ENCODE assay signal across 23 cellular contexts in genomic region chr21:45146801-45147200, GRCh38.
DNase-seq lines count a peak whose midpoint lies in the region; ATAC-seq and TF ChIP-seq lines count a peak whose summit lies in the region.
"Had no signal": no experiment of that assay in that cellular context is flagged by ENCODE, and none has a peak within 500 bp of the region (broad histone marks: within the 10 kb centered on the region; RNA-seq: fewer than 3 reads in every experiment).

No MANE protein-coding gene starts in this region.

- H3K23ac ChIP-seq in H9 (ENCODE audit: insufficient read length, low read depth, low read length) = no peak overlapping the region

- H3K14ac ChIP-seq in H9 (ENCODE audit: insufficient read depth, low read length) = no peak overlapping the region

- TF ChIP-seq EP300 in SK-N-SH (IDR thresholded peaks at IDR 0.05; ENCODE audit: borderline replicate concordance in 1 of 2, low read depth in 1 of 2, low read length in 1 of 2) = no peak

- H2BK5ac ChIP-seq in H9 (ENCODE audit: insufficient read length, low read length) = no peak overlapping the region

- H4K91ac ChIP-seq in H9 (ENCODE audit: insufficient read length, low read depth, low read length) = no peak overlapping the region

- no peaks in the 10 kb centered on the region for H3K4me1 ChIP-seq in H9 (ENCODE audit: insufficient read depth, low read length)
- peaks cover 0 to 48% of the 10 kb centered on the region in 2 experiments; a peak in 2 of 4 replicates for H3K4me1 ChIP-seq in SK-N-SH (ENCODE audit: control insufficient read depth in 1 of 2, insufficient read depth in 2 of 2, low read depth in 1 of 2, low read length in 1 of 2)
- H3K4me1 ChIP-seq: HAP-1 had no signal

- no peak for TF ChIP-seq CTCF in H9 (conservative IDR thresholded peaks at IDR 0.05)
- TF ChIP-seq CTCF in SK-N-SH (IDR thresholded peaks at IDR 0.05) = no peak

- H3K9ac ChIP-seq in H9 (ENCODE audit: extremely low read depth, insufficient read length, low read length) (no peak overlapping the region), SK-N-SH (no peak overlapping the region)
- H3K9ac ChIP-seq: GM23248 had no signal

- peaks cover 7% of the 10 kb centered on the region for H3K4me1 Mint-ChIP-seq in T-helper 1 cell treated with Interleukin-12 subunit alpha and Interleukin-12 subunit beta and Interleukin-4 antibody, amounts not matched to agents 30 μg/mL and 1 μg/mL, for 36 hours (ENCODE audit: low read depth)
- H3K4me1 Mint-ChIP-seq in H9 (peaks cover 3 to 6% of the 10 kb centered on the region in 2 experiments; a peak in 3 of 4 replicates), memory B cell (peaks cover 3% of the 10 kb centered on the region)

- no peak overlapping the region for H3K56ac ChIP-seq in H9 (ENCODE audit: insufficient read length, low read depth, low read length)

- WGBS in H9 (ENCODE audit: extremely low coverage, insufficient read length, low lambda C conversion rate) = no CpG with 5 or more reads among the region's 2 CpGs
- WGBS in SK-N-SH (ENCODE audit: low lambda C conversion rate) = 90% methylated on average over 2 of the region's 2 CpGs

- peaks cover 5% of the 10 kb centered on the region for H3K36me3 Mint-ChIP-seq in T-helper 1 cell treated with Interleukin-12 subunit alpha and Interleukin-12 subunit beta and Interleukin-4 antibody, amounts not matched to agents 30 μg/mL and 1 μg/mL, for 36 hours (ENCODE audit: low read depth)
- no peaks in the 10 kb centered on the region for H3K36me3 Mint-ChIP-seq in H9 (ENCODE audit: insufficient read depth in 1 of 3, low read depth in 3 of 3)
- H3K36me3 Mint-ChIP-seq in memory B cell = peaks cover 3% of the 10 kb centered on the region

- H3K27ac Mint-ChIP-seq in T-helper 1 cell treated with Interleukin-12 subunit alpha and Interleukin-12 subunit beta and Interleukin-4 antibody, amounts not matched to agents 30 μg/mL and 1 μg/mL, for 36 hours = peak overlapping the region; percentile 8
- H3K27ac Mint-ChIP-seq in H9 (peak overlapping the region in 2 of 3 experiments; percentile 60 to 66; a peak in 2 of 7 replicates), memory B cell (peak overlapping the region; percentile 33)

- CTCF ChIA-PET in SK-N-SH (lab: Yijun Ruan, JAX) = interaction anchor here (0.8 to 10.8 kb wide), 7 partner anchors 8 to 197 kb away, joined by 3 to 159 read pairs (median 4); no protein-coding TSS in a partner anchor

- POLR2A ChIA-PET in SK-N-SH (lab: Yijun Ruan, JAX) = no interaction called here

- no peak overlapping the region for H3K4me2 ChIP-seq in H9 (ENCODE audit: insufficient read depth, insufficient read length, low read length)
- H3K4me2 ChIP-seq in SK-N-SH = no peak overlapping the region

- no peak overlapping the region for H2BK15ac ChIP-seq in H9 (ENCODE audit: low read depth, low read length)

- H3K27ac ChIP-seq in H9 (ENCODE audit: insufficient read length, low read depth, low read length) (no peak overlapping the region), SK-N-SH (ENCODE audit: low read depth in 2 of 2, low read length in 1 of 2) (peak overlapping the region in 1 of 2 experiments; percentile 66; a peak in 2 of 4 replicates)
- H3K27ac ChIP-seq: GM23248 had no signal

- no peaks in the 10 kb centered on the region for H3K27me3 ChIP-seq in H9 (ENCODE audit: insufficient read depth, low read length)
- no peaks in the 10 kb centered on the region for H3K27me3 ChIP-seq in SK-N-SH (ENCODE audit: insufficient read depth)

- no peak overlapping the region for H4K8ac ChIP-seq in H9 (replicated peaks; ENCODE audit: insufficient read length, low read depth, low read length)

- no peak overlapping the region for H3K18ac ChIP-seq in H9 (ENCODE audit: insufficient read length, low read depth, low read length)

- no peak overlapping the region for H3T11ph ChIP-seq in H9 (ENCODE audit: low read length)

- no peaks in the 10 kb centered on the region for H3F3A ChIP-seq in SK-N-SH (replicated peaks; ENCODE audit: insufficient read depth)

- H3K9me3 ChIP-seq in H9 (ENCODE audit: control insufficient read depth, low read depth, low read length) = no peaks in the 10 kb centered on the region
- H3K9me3 ChIP-seq in SK-N-SH = no peaks in the 10 kb centered on the region
- H3K9me3 ChIP-seq: HAP-1 had no signal

- ATAC-seq in memory B cell (ENCODE audit: low read depth) = no peak
- no peak for ATAC-seq in GM21515 (IDR thresholded peaks at IDR 0.05; ENCODE audit: unreplicated experiment)
- ATAC-seq: Panc1 had no signal

- H2AFZ ChIP-seq in H9 (ENCODE audit: low read length) (no peak overlapping the region), SK-N-SH (ENCODE audit: low read depth) (no peak overlapping the region)
- H2AFZ ChIP-seq: GM23248 had no signal

- no peak overlapping the region for H3K4me3 ChIP-seq in SK-N-SH (ENCODE audit: low read depth in 2 of 2, low read length in 1 of 2)
- H3K4me3 ChIP-seq: GM23248, HAP-1 had no signal

- no peak overlapping the region for H4K5ac ChIP-seq in H9 (ENCODE audit: insufficient read length, low read depth, low read length)

- no peaks in the 10 kb centered on the region for H3K9me2 ChIP-seq in SK-N-SH

- H3K79me2 ChIP-seq in H9 (ENCODE audit: insufficient read depth, low read length) = no peaks in the 10 kb centered on the region
- no peaks in the 10 kb centered on the region for H3K79me2 ChIP-seq in SK-N-SH (ENCODE audit: insufficient read depth)

- H3K23me2 ChIP-seq in H9 (ENCODE audit: insufficient read length, low read depth, low read length, poor library complexity, severe bottlenecking) = no peaks in the 10 kb centered on the region

- H4K20me1 ChIP-seq in H9 (ENCODE audit: control insufficient read depth, insufficient read depth, insufficient read length) (peaks cover 2% of the 10 kb centered on the region), SK-N-SH (ENCODE audit: insufficient read depth) (no peaks in the 10 kb centered on the region)

- no peak overlapping the region for H2AK5ac ChIP-seq in H9 (ENCODE audit: insufficient read length, low read length)

- no peak overlapping the region for H2BK120ac ChIP-seq in H9 (ENCODE audit: low read depth, low read length, poor library complexity, severe bottlenecking)

- H2BK12ac ChIP-seq in H9 (ENCODE audit: insufficient read length, low read depth, low read length) = no peak overlapping the region

- no peaks in the 10 kb centered on the region for H3K9me3 Mint-ChIP-seq in T-helper 1 cell treated with Interleukin-12 subunit alpha and Interleukin-12 subunit beta and Interleukin-4 antibody, amounts not matched to agents 30 μg/mL and 1 μg/mL, for 36 hours
- H3K9me3 Mint-ChIP-seq in H9 (no peaks in the 10 kb centered on the region), memory B cell (no peaks in the 10 kb centered on the region)

- H3K4me3 Mint-ChIP-seq in T-helper 1 cell treated with Interleukin-12 subunit alpha and Interleukin-12 subunit beta and Interleukin-4 antibody, amounts not matched to agents 30 μg/mL and 1 μg/mL, for 36 hours = no peak overlapping the region
- H3K4me3 Mint-ChIP-seq in H9 (no peak overlapping the region), memory B cell (no peak overlapping the region)

- H3K79me1 ChIP-seq in H9 (ENCODE audit: insufficient read depth, low read depth, low read length, poor library complexity, severe bottlenecking) = no peaks in the 10 kb centered on the region

- no peak overlapping the region for H2BK20ac ChIP-seq in H9 (ENCODE audit: low read depth, low read length, poor library complexity, severe bottlenecking)

- no peaks in the 10 kb centered on the region for H3K27me3 Mint-ChIP-seq in T-helper 1 cell treated with Interleukin-12 subunit alpha and Interleukin-12 subunit beta and Interleukin-4 antibody, amounts not matched to agents 30 μg/mL and 1 μg/mL, for 36 hours (ENCODE audit: low read depth)
- H3K27me3 Mint-ChIP-seq in H9 (ENCODE audit: low read depth) = no peaks in the 10 kb centered on the region
- H3K27me3 Mint-ChIP-seq in memory B cell = peaks cover 2% of the 10 kb centered on the region

- H3K4ac ChIP-seq in H9 (ENCODE audit: low read depth, low read length) = no peak overlapping the region

- DNase-seq in T-helper 1 cell (no peak), H9 (no peak), memory B cell (ENCODE audit: low spot score in 2 of 2) (no peak), NCI-H2227 treated with DMSO at 0.1 percent for 48 hours (lab: John Stamatoyannopoulos, UW) (no peak), SK-N-SH (no peak)
- DNase-seq in stimulated activated CD8-positive, alpha-beta memory T cell treated with anti-CD3 and anti-CD28 coated beads, Interleukin-4, amount 100 ng/mL, for 48 hours = peak; percentile 5
- DNase-seq: 8988T, AML-193, DMS53, EL, GM23248, KBM-7, MM.1S, NCI-H1048, NCI-H1417 treated with DMSO at 0.1 percent for 48 hours, NCI-H187, NCI-H510A treated with DMSO at 0.1 percent for 48 hours, NCI-H748 treated with DMSO at 0.1 percent for 48 hours, SIG-M5 had no signal

- no peak for TF ChIP-seq RAD21 in SK-N-SH (IDR thresholded peaks at IDR 0.05; ENCODE audit: low read length)

- H3K36me3 ChIP-seq in SK-N-SH (replicated peaks in 1 of 2; ENCODE audit: control insufficient read depth in 1 of 2, insufficient read depth in 2 of 2, low read length in 1 of 2) = no peaks in the 10 kb centered on the region
- H3K36me3 ChIP-seq: HAP-1 had no signal

TF ChIP-seq in SK-N-SH, 30 proteins besides CTCF, POLR2A, EP300 and RAD21 (continues in another document):
- no peak for TF ChIP-seq RCOR1 (IDR thresholded peaks at IDR 0.05; ENCODE audit: low read length)
- TF ChIP-seq USF1 (IDR thresholded peaks at IDR 0.05; ENCODE audit: borderline replicate concordance, low read depth) = no peak
- TF ChIP-seq, protein P1, sequence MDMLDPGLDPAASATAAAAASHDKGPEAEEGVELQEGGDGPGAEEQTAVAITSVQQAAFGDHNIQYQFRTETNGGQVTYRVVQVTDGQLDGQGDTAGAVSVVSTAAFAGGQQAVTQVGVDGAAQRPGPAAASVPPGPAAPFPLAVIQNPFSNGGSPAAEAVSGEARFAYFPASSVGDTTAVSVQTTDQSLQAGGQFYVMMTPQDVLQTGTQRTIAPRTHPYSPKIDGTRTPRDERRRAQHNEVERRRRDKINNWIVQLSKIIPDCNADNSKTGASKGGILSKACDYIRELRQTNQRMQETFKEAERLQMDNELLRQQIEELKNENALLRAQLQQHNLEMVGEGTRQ (IDR thresholded peaks at IDR 0.05; ENCODE audit: borderline replicate concordance, low read depth, low read length) = no peak
- no peak for TF ChIP-seq MAX (IDR thresholded peaks at IDR 0.05; ENCODE audit: low read depth)
- TF ChIP-seq SMC3 (IDR thresholded peaks at IDR 0.05; ENCODE audit: low read depth, low read length) = no peak
- TF ChIP-seq FOXM1 (IDR thresholded peaks at IDR 0.05; ENCODE audit: low read depth) = no peak
- no peak for TF ChIP-seq GABPA (IDR thresholded peaks at IDR 0.05; ENCODE audit: low read depth)

Comparison
In these comparisons a context has a peak if more than half of its experiments do, and no peak if none do; other contexts are left out.
1. H3K27ac Mint-ChIP-seq: peak in every context shown above with its lines; median percentile 63 in H9; 33 in memory B cell; 8 in T-helper 1 cell treated with Interleukin-12 subunit alpha and Interleukin-12 subunit beta and Interleukin-4 antibody, amounts not matched to agents 30 μg/mL and 1 μg/mL, for 36 hours.